35 cellular contexts compared by ENCODE assay signal in the genomic region with DNA sequence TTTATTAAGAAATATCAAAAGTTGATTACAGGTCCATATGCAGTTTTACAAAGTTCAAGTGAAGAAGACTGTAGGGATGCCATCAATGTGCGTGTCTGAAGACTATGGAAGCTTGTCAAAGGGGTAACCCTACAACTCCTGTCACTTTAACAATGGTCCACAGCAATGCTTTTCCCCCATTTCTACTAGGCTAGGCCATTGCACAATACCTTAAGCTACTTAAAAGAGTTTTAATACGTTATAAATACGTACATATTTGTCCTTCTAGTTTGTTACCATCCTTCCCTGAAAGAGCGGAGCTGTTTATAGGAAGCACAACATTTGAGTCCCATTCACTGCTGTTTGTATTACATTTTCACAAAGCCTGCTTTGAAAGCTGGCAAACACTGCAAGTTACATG. TPM values are rescaled to one million over a fixed set of nuclear protein-coding genes. Genes with fewer than 3 reads are reported as not detected.
"Had no signal": no experiment of that assay in that cellular context is flagged by ENCODE, and none has a peak within 500 bp of the region (broad histone marks: within the 10 kb centered on the region; RNA-seq: fewer than 3 reads in every experiment).

No MANE protein-coding gene starts in this region.

- ATAC-seq: activated CD8-positive, alpha-beta T cell treated with anti-CD3 and anti-CD28 coated beads for 36 hours; activated naive CD4-positive, alpha-beta T cell treated with anti-CD3 and anti-CD28 coated beads, Interleukin-2, amount 50 U/mL, for 72 hours; activated T-cell treated with anti-CD3 and anti-CD28 coated beads, Interleukin-2, amount 50 U/mL, for 4 hours; activated T-cell treated with anti-CD3 and anti-CD28 coated beads, Interleukin-2, amount 50 U/mL, for 72 hours; activated T-helper 17 cell treated with anti-CD3 and anti-CD28 coated beads, Interleukin-2, amount 50 U/mL, for 72 hours; body of pancreas had no signal

- H3K27me3 ChIP-seq: adrenal gland, body of pancreas, brain microvascular endothelial cell, breast epithelium had no signal

- H3K4me3 ChIP-seq: adrenal gland, body of pancreas, breast epithelium had no signal

- FAIRE-seq: astrocyte, TTC549 had no signal

- H3K9me3 ChIP-seq: adrenal gland, body of pancreas, breast epithelium had no signal

- H3K4me1 ChIP-seq: adrenal gland, body of pancreas had no signal

- DNase-seq: activated B cell treated with CpG ODN at 0.5 μM for 24 hours; activated CD4-positive, alpha-beta memory T cell treated with anti-CD3 and anti-CD28 coated beads for 36 hours; activated CD4-positive, alpha-beta T cell treated with anti-CD3 and anti-CD28 coated beads for 4 hours; activated CD4-positive, alpha-beta T cell treated with anti-CD3 and anti-CD28 coated beads, Interleukin-2, amount 10 ng/mL, durations not matched to agents 24 days and 14 days; activated CD4-positive, alpha-beta T cell treated with anti-CD3 and anti-CD28 coated beads, Interleukin-2, amount 50 U/mL, for 1 hour; activated CD4-positive, alpha-beta T cell treated with anti-CD3 and anti-CD28 coated beads, Interleukin-2, amount 50 U/mL, for 4 hours; activated CD4-positive, CD25-positive, alpha-beta regulatory T cell treated with anti-CD3 and anti-CD28 coated beads, Interleukin-2, amount 50 U/mL, for 72 hours; activated CD8-positive, alpha-beta memory T cell treated with anti-CD3 and anti-CD28 coated beads, Interleukin-2, amount 50 U/mL, for 4 hours; activated CD8-positive, alpha-beta T cell treated with anti-CD3 and anti-CD28 coated beads for 36 hours; activated effector memory CD4-positive, alpha-beta T cell treated with anti-CD3 and anti-CD28 coated beads, Interleukin-2, amount 50 U/mL, for 16 hours; activated gamma-delta T cell treated with Interleukin-2 at 50 U/mL for 16 hours; activated naive CD4-positive, alpha-beta T cell; activated naive CD4-positive, alpha-beta T cell treated with anti-CD3 and anti-CD28 coated beads for 36 hours; activated naive CD4-positive, alpha-beta T cell treated with anti-CD3 and anti-CD28 coated beads, Interleukin-2, amount 50 U/mL, for 16 hours; activated naive CD8-positive, alpha-beta T cell treated with anti-CD3 and anti-CD28 coated beads for 36 hours; activated T-cell treated with anti-CD3 and anti-CD28 coated beads for 4 hours; activated T-cell treated with anti-CD3 and anti-CD28 coated beads, Interleukin-2, amount 50 U/mL, for 1 hour; activated T-cell treated with anti-CD3 and anti-CD28 coated beads, Interleukin-2, amount 50 U/mL, for 4 hours; activated T-cell treated with anti-CD3 and anti-CD28 coated beads, Interleukin-2, amount 50 U/mL, for 72 hours; adrenal gland; amniotic stem cell; aorta; body of pancreas; brain microvascular endothelial cell; cerebellar nuclear complex; T-helper 2 cell; T-helper 9 cell had no signal

- H3K27ac ChIP-seq: adrenal gland, body of pancreas, brain microvascular endothelial cell, breast epithelium, VCaP had no signal

- H3K36me3 ChIP-seq: adrenal gland, brain microvascular endothelial cell, breast epithelium had no signal

RNA-seq across cellular contexts. Expression of gene CNRIP1, which starts 26.7 kb away (rescaled TPM):
- total RNA-seq: activated B cell treated with CpG ODN at 0.5 μM for 24 hours; activated CD4-positive, alpha-beta memory T cell treated with anti-CD3 and anti-CD28 coated beads for 36 hours; activated CD4-positive, alpha-beta T cell treated with anti-CD3 and anti-CD28 coated beads, Interleukin-2, amount 10 ng/mL, durations not matched to agents 24 days and 14 days; activated CD8-positive, alpha-beta memory T cell treated with anti-CD3 and anti-CD28 coated beads for 36 hours; activated CD8-positive, alpha-beta T cell treated with anti-CD3 and anti-CD28 coated beads for 36 hours; activated naive CD4-positive, alpha-beta T cell treated with anti-CD3 and anti-CD28 coated beads for 36 hours; activated naive CD4-positive, alpha-beta T cell treated with anti-CD3 and anti-CD28 coated beads, Interleukin-2, amount 50 U/mL, for 72 hours; activated naive CD8-positive, alpha-beta T cell treated with anti-CD3 and anti-CD28 coated beads for 36 hours; activated T-cell treated with anti-CD3 and anti-CD28 coated beads, Interleukin-2, amount 50 U/mL, for 72 hours; activated T-helper 1 cell treated with anti-CD3 and anti-CD28 coated beads, Interleukin-12 subunit alpha, Interleukin-12 subunit beta, Interleukin-2, Interleukin-4 antibody, amounts not matched to agents 30 ng/mL and 10 ng/mL and 1 ng/mL, durations not matched to agents 14 hours and 24 hours and 36 hours; activated T-helper 17 cell treated with anti-CD3 and anti-CD28 coated beads, Interleukin-2, amount 50 U/mL, for 72 hours had no signal
